Comparison of ENCODE assay signal across 25 cellular contexts in genomic region chr12:100173111-100173510, GRCh38.
"Had no signal": no experiment of that assay in that cellular context is flagged by ENCODE, and none has a peak within 500 bp of the region (broad histone marks: within the 10 kb centered on the region; RNA-seq: fewer than 3 reads in every experiment).

No MANE protein-coding gene starts in this region.

- H3K27me3 ChIP-seq: ascending aorta, breast epithelium, cardiac muscle cell, colonic mucosa had no signal

- H3K4me1 ChIP-seq: ascending aorta, breast epithelium, colonic mucosa had no signal

- DNase-seq: activated CD4-positive, alpha-beta T cell treated with anti-CD3 and anti-CD28 coated beads for 1 hour; activated CD4-positive, alpha-beta T cell treated with anti-CD3 and anti-CD28 coated beads for 48 hours; activated CD4-positive, alpha-beta T cell treated with anti-CD3 and anti-CD28 coated beads, Interleukin-2, amount 50 U/mL, for 1 hour; activated CD4-positive, alpha-beta T cell treated with anti-CD3 and anti-CD28 coated beads, Interleukin-2, amount 50 U/mL, for 48 hours; activated CD8-positive, alpha-beta memory T cell treated with anti-CD3 and anti-CD28 coated beads for 24 hours; activated CD8-positive, alpha-beta T cell treated with anti-CD3 and anti-CD28 coated beads for 36 hours; activated naive CD4-positive, alpha-beta T cell treated with anti-CD3 and anti-CD28 coated beads for 36 hours; activated naive CD8-positive, alpha-beta T cell treated with anti-CD3 and anti-CD28 coated beads for 36 hours; activated T-cell treated with anti-CD3 and anti-CD28 coated beads, Interleukin-2, amount 50 U/mL, for 1 hour; activated T-cell treated with anti-CD3 and anti-CD28 coated beads, Interleukin-2, amount 50 U/mL, for 48 hours; central memory CD4-positive, alpha-beta T cell; cerebellar nuclear complex; colonic mucosa; effector CD8-positive, alpha-beta T cell; foreskin fibroblast; head of caudate nucleus; T-helper 2 cell had no signal

- H3K27ac Mint-ChIP-seq: activated CD8-positive, alpha-beta T cell treated with anti-CD3 and anti-CD28 coated beads for 36 hours; activated naive CD4-positive, alpha-beta T cell treated with anti-CD3 and anti-CD28 coated beads for 36 hours; activated naive CD4-positive, alpha-beta T cell treated with anti-CD3 and anti-CD28 coated beads, Interleukin-2, amount 50 U/mL, for 24 hours; activated naive CD8-positive, alpha-beta T cell treated with anti-CD3 and anti-CD28 coated beads for 36 hours; activated T-helper 1 cell treated with anti-CD3 and anti-CD28 coated beads, Interleukin-12 subunit alpha, Interleukin-12 subunit beta, Interleukin-2, Interleukin-4 antibody, amounts not matched to agents 30 ng/mL and 10 ng/mL and 1 ng/mL, durations not matched to agents 14 hours and 24 hours and 36 hours; activated T-helper 2 cell treated with anti-CD3 and anti-CD28 coated beads, Interferon-gamma antibody, Interleukin-2, Interleukin-4, amounts not matched to agents 10 μg/mL and 5 μg/mL and 100 μg/mL, durations not matched to agents 14 hours and 24 hours and 36 hours; brain had no signal

- H3K9me3 ChIP-seq: ascending aorta, breast epithelium, colonic mucosa had no signal

- H3K4me3 Mint-ChIP-seq: activated CD8-positive, alpha-beta T cell treated with anti-CD3 and anti-CD28 coated beads for 36 hours; activated naive CD4-positive, alpha-beta T cell treated with anti-CD3 and anti-CD28 coated beads for 36 hours; activated naive CD4-positive, alpha-beta T cell treated with anti-CD3 and anti-CD28 coated beads, Interleukin-2, amount 50 U/mL, for 24 hours; activated naive CD8-positive, alpha-beta T cell treated with anti-CD3 and anti-CD28 coated beads for 36 hours; activated T-helper 1 cell treated with anti-CD3 and anti-CD28 coated beads, Interleukin-12 subunit alpha, Interleukin-12 subunit beta, Interleukin-2, Interleukin-4 antibody, amounts not matched to agents 30 ng/mL and 10 ng/mL and 1 ng/mL, durations not matched to agents 14 hours and 24 hours and 36 hours; brain had no signal

- H3K36me3 ChIP-seq: ascending aorta, breast epithelium, cardiac muscle cell, colonic mucosa had no signal

- H3K9me3 Mint-ChIP-seq: activated CD8-positive, alpha-beta T cell treated with anti-CD3 and anti-CD28 coated beads for 36 hours; activated naive CD4-positive, alpha-beta T cell treated with anti-CD3 and anti-CD28 coated beads for 36 hours; activated naive CD4-positive, alpha-beta T cell treated with anti-CD3 and anti-CD28 coated beads, Interleukin-2, amount 50 U/mL, for 24 hours; activated naive CD8-positive, alpha-beta T cell treated with anti-CD3 and anti-CD28 coated beads for 36 hours; activated T-helper 1 cell treated with anti-CD3 and anti-CD28 coated beads, Interleukin-12 subunit alpha, Interleukin-12 subunit beta, Interleukin-2, Interleukin-4 antibody, amounts not matched to agents 30 ng/mL and 10 ng/mL and 1 ng/mL, durations not matched to agents 14 hours and 24 hours and 36 hours; activated T-helper 2 cell treated with anti-CD3 and anti-CD28 coated beads, Interferon-gamma antibody, Interleukin-2, Interleukin-4, amounts not matched to agents 10 μg/mL and 5 μg/mL and 100 μg/mL, durations not matched to agents 14 hours and 24 hours and 36 hours; brain had no signal

- H3K36me3 Mint-ChIP-seq: brain had no signal

- H3K27me3 Mint-ChIP-seq: activated CD8-positive, alpha-beta T cell treated with anti-CD3 and anti-CD28 coated beads for 36 hours; activated naive CD4-positive, alpha-beta T cell treated with anti-CD3 and anti-CD28 coated beads, Interleukin-2, amount 50 U/mL, for 24 hours; activated naive CD8-positive, alpha-beta T cell treated with anti-CD3 and anti-CD28 coated beads for 36 hours; brain had no signal

- H3K4me3 ChIP-seq: ascending aorta, breast epithelium, cardiac muscle cell, colonic mucosa had no signal

- H3K4me1 Mint-ChIP-seq: activated naive CD4-positive, alpha-beta T cell treated with anti-CD3 and anti-CD28 coated beads, Interleukin-2, amount 50 U/mL, for 24 hours; activated naive CD8-positive, alpha-beta T cell treated with anti-CD3 and anti-CD28 coated beads for 36 hours had no signal

- H3K27ac ChIP-seq: ascending aorta, breast epithelium, cardiac muscle cell, colonic mucosa had no signal

- ATAC-seq: activated CD8-positive, alpha-beta T cell treated with anti-CD3 and anti-CD28 coated beads for 36 hours; esophagus mucosa had no signal
